In the genomic region with DNA sequence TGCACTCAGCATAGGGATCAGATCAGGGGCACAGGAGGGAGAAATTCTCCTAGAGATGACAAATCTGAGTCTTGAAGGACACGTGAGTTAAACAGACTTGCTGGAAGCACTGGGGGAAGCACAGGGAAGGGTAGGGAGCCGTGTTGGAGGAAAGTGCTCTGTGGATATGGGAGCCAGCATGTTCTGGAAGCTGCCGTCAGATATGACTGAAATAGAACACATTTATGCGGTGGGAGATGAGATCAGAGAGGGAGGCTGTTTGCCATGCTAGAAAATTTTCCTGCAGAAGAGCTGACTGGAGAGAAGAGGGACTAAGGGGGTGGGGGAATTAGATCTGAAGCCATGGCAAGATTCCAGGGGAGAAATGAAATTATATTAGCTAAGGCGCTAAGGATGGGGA, we compare ENCODE assay signal across 12 cellular contexts. TPM values are rescaled to one million over a fixed set of nuclear protein-coding genes. Genes with fewer than 3 reads are reported as not detected.
DNase-seq lines count a peak whose midpoint lies in the region; ATAC-seq and TF ChIP-seq lines count a peak whose summit lies in the region.
"Had no signal": no experiment of that assay in that cellular context is flagged by ENCODE, and none has a peak within 500 bp of the region (broad histone marks: within the 10 kb centered on the region; RNA-seq: fewer than 3 reads in every experiment).

No MANE protein-coding gene starts in this region.

- intact Hi-C loops in activated T-helper 1 cell treated with anti-CD3 and anti-CD28 coated beads, Interleukin-12 subunit alpha, Interleukin-12 subunit beta, Interleukin-2, Interleukin-4 antibody, amounts not matched to agents 30 ng/mL and 10 ng/mL and 1 ng/mL, durations not matched to agents 14 hours and 24 hours and 36 hours (cut with micrococcal nuclease): loop anchor here (5.0 kb wide), 4 partner anchors 203 to 1913 kb away; a partner anchor contains a TSS

- H3K9me3 Mint-ChIP-seq in activated T-helper 1 cell treated with anti-CD3 and anti-CD28 coated beads, Interleukin-12 subunit alpha, Interleukin-12 subunit beta, Interleukin-2, Interleukin-4 antibody, amounts not matched to agents 30 ng/mL and 10 ng/mL and 1 ng/mL, durations not matched to agents 14 hours and 24 hours and 36 hours: no peaks in the 10 kb centered on the region

- H3K36me3 Mint-ChIP-seq in activated T-helper 1 cell treated with anti-CD3 and anti-CD28 coated beads, Interleukin-12 subunit alpha, Interleukin-12 subunit beta, Interleukin-2, Interleukin-4 antibody, amounts not matched to agents 30 ng/mL and 10 ng/mL and 1 ng/mL, durations not matched to agents 14 hours and 24 hours and 36 hours (ENCODE audit: low read depth): peaks cover 24% of the 10 kb centered on the region

- no peak overlapping the region for H3K27ac ChIP-seq in substantia nigra (ENCODE audit: low read depth, low read length, poor library complexity, severe bottlenecking)
- H3K27ac ChIP-seq: thyroid gland had no signal

- peak overlapping the region; percentile 96 for H3K4me3 Mint-ChIP-seq in activated T-helper 1 cell treated with anti-CD3 and anti-CD28 coated beads, Interleukin-12 subunit alpha, Interleukin-12 subunit beta, Interleukin-2, Interleukin-4 antibody, amounts not matched to agents 30 ng/mL and 10 ng/mL and 1 ng/mL, durations not matched to agents 14 hours and 24 hours and 36 hours

- no peak for DNase-seq in AG10803 (ENCODE audit: low read depth)
- no peak for DNase-seq in GM12865 (ENCODE audit: low read depth)
- DNase-seq in activated T-helper 1 cell treated with anti-CD3 and anti-CD28 coated beads, Interleukin-12 subunit alpha, Interleukin-12 subunit beta, Interleukin-2, Interleukin-4 antibody, amounts not matched to agents 30 ng/mL and 10 ng/mL and 1 ng/mL, durations not matched to agents 14 hours and 24 hours and 36 hours (ENCODE audit: low spot score): no peak
- no peak for DNase-seq in AML-193 (lab: John Stamatoyannopoulos, UW)
- DNase-seq in C1 segment of cervical spinal cord (lab: John Stamatoyannopoulos, UW): no peak
- no peak for DNase-seq in substantia nigra (lab: John Stamatoyannopoulos, UW)
- DNase-seq: NCI-H82; stimulated activated CD4-positive, alpha-beta T cell treated with anti-CD3 and anti-CD28 coated beads, Interleukin-4, amount 100 ng/mL, for 1 hour; T-helper 9 cell; thyroid gland had no signal

- peaks cover 26% of the 10 kb centered on the region for H3K4me1 Mint-ChIP-seq in activated T-helper 1 cell treated with anti-CD3 and anti-CD28 coated beads, Interleukin-12 subunit alpha, Interleukin-12 subunit beta, Interleukin-2, Interleukin-4 antibody, amounts not matched to agents 30 ng/mL and 10 ng/mL and 1 ng/mL, durations not matched to agents 14 hours and 24 hours and 36 hours (ENCODE audit: low read depth)

- peaks cover 15% of the 10 kb centered on the region for H3K4me1 ChIP-seq in mucosa of stomach (ENCODE audit: control insufficient read depth, insufficient read depth, low read length)

- H3K9me3 ChIP-seq in mucosa of stomach (ENCODE audit: control insufficient read depth, low read length): no peaks in the 10 kb centered on the region
- H3K9me3 ChIP-seq: thyroid gland had no signal

- TF ChIP-seq CTCF in AG10803 (conservative IDR thresholded peaks at IDR 0.05; ENCODE audit: low read length) (no peak), GM12865 (IDR thresholded peaks at IDR 0.05; ENCODE audit: insufficient read depth, low read depth, low read length, missing control alignments) (no peak)

- no peak for ATAC-seq in HG02840 (IDR thresholded peaks at IDR 0.05; ENCODE audit: low FRiP score, unreplicated experiment)

- H3K4me3 ChIP-seq in AG10803 (ENCODE audit: low read length) (0 out of 2 replicates have a peak overlapping the region, but pooled peaks have one; percentile 3), GM12865 (ENCODE audit: low read depth, low read length) (peak overlapping the region; percentile 83; the same call in 1 of the 2 replicates), mucosa of stomach (ENCODE audit: low read length) (peak overlapping the region; percentile 95)
- H3K4me3 ChIP-seq: thyroid gland had no signal

- H3K36me3 ChIP-seq in mucosa of stomach (ENCODE audit: control insufficient read depth, insufficient read depth, low read length): peaks cover 12% of the 10 kb centered on the region

- H3K27ac Mint-ChIP-seq in activated T-helper 1 cell treated with anti-CD3 and anti-CD28 coated beads, Interleukin-12 subunit alpha, Interleukin-12 subunit beta, Interleukin-2, Interleukin-4 antibody, amounts not matched to agents 30 ng/mL and 10 ng/mL and 1 ng/mL, durations not matched to agents 14 hours and 24 hours and 36 hours: peak overlapping the region; percentile 93

- peak overlapping the region; percentile 91 for H3K9ac ChIP-seq in mucosa of stomach (ENCODE audit: low read length)

- no peaks in the 10 kb centered on the region for H3K27me3 Mint-ChIP-seq in activated T-helper 1 cell treated with anti-CD3 and anti-CD28 coated beads, Interleukin-12 subunit alpha, Interleukin-12 subunit beta, Interleukin-2, Interleukin-4 antibody, amounts not matched to agents 30 ng/mL and 10 ng/mL and 1 ng/mL, durations not matched to agents 14 hours and 24 hours and 36 hours (ENCODE audit: insufficient read depth)

- no peaks in the 10 kb centered on the region for H3K27me3 ChIP-seq in mucosa of stomach (ENCODE audit: control insufficient read depth, insufficient read depth, low read length)
- H3K27me3 ChIP-seq: thyroid gland had no signal

RNA-seq across cellular contexts. Expression of a gene that starts 1.8 kb away (rescaled TPM):
- total RNA-seq in activated T-helper 1 cell treated with anti-CD3 and anti-CD28 coated beads, Interleukin-12 subunit alpha, Interleukin-12 subunit beta, Interleukin-2, Interleukin-4 antibody, amounts not matched to agents 30 ng/mL and 10 ng/mL and 1 ng/mL, durations not matched to agents 14 hours and 24 hours and 36 hours: 35.2 and 38.0 TPM in 2 replicates

Comparison
In these comparisons a context has a peak if more than half of its experiments do, and no peak if none do; other contexts are left out.
1. H3K4me3 ChIP-seq: peak in every context shown above with its lines; median percentile 95 in mucosa of stomach; 83 in GM12865; 3 in AG10803.